26 cellular contexts compared by ENCODE assay signal in genomic region chr2:236984046-236984445, GRCh38.
"Had no signal": no experiment of that assay in that cellular context is flagged by ENCODE, and none has a peak within 500 bp of the region (broad histone marks: within the 10 kb centered on the region; RNA-seq: fewer than 3 reads in every experiment).

No MANE protein-coding gene starts in this region.

- H3K4me3 ChIP-seq: esophagus muscularis mucosa, hepatocyte, lung, prostate gland, right lobe of liver, spleen, testis, tibial nerve, upper lobe of right lung, vagina had no signal

- H3K9me3 ChIP-seq: prostate gland, right lobe of liver, testis, vagina had no signal

- H3K27me3 ChIP-seq: hepatocyte, right lobe of liver, testis, tibial nerve, upper lobe of right lung, vagina had no signal

- H3K27ac ChIP-seq: epithelial cell of prostate, foreskin keratinocyte, hepatocyte, parathyroid adenoma, prostate gland, right lobe of liver, spleen, testis, tibial nerve, upper lobe of right lung, vagina had no signal

- ATAC-seq: foreskin keratinocyte; left cardiac atrium; left ventricle myocardium superior; right lobe of liver; stimulated activated memory B cell treated with anti-CD40 and anti-IgM and Interleukin-4, amounts not matched to agents 10 μg/mL and 1 μg/mL and 100 μg/mL, for 72 hours; stimulated activated naive CD8-positive, alpha-beta T cell treated with anti-CD3 and anti-CD28 coated beads, Interleukin-15, amount 100 ng/mL, for 72 hours; upper lobe of right lung had no signal

- H3K4me1 ChIP-seq: parathyroid adenoma, prostate gland, testis had no signal

- DNase-seq: effector memory CD4-positive, alpha-beta T cell; foreskin keratinocyte; head of caudate nucleus; kidney; left cardiac atrium; left ventricle myocardium superior; mesenchymal stem cell; midbrain; nephron progenitor cell; right lobe of liver; spleen; stimulated activated CD4-positive, alpha-beta T cell treated with anti-CD3 and anti-CD28 coated beads, Interleukin-15, amount 100 ng/mL, for 24 hours; stimulated activated CD4-positive, alpha-beta T cell treated with anti-CD3 and anti-CD28 coated beads, Interleukin-1b, Interleukin-23, amount 100 ng/mL, for 48 hours; stimulated activated CD4-positive, alpha-beta T cell treated with anti-CD3 and anti-CD28 coated beads, Interleukin-4, amount 100 ng/mL, for 24 hours; stimulated activated naive CD8-positive, alpha-beta T cell treated with anti-CD3 and anti-CD28 coated beads, Interleukin-15, amount 100 ng/mL, for 72 hours; testis; upper lobe of right lung had no signal

- H3K36me3 ChIP-seq: esophagus muscularis mucosa, prostate gland, right lobe of liver, spleen, tibial nerve, upper lobe of right lung, vagina had no signal
